Comparison of ENCODE assay signal across 29 cellular contexts in genomic region chr11:131978351-131978750, GRCh38.
DNase-seq lines count a peak whose midpoint lies in the region; ATAC-seq, FAIRE-seq and TF ChIP-seq lines count a peak whose summit lies in the region.
"Had no signal": no experiment of that assay in that cellular context is flagged by ENCODE, and none has a peak within 500 bp of the region (broad histone marks: within the 10 kb centered on the region; RNA-seq: fewer than 3 reads in every experiment).

No MANE protein-coding gene starts in this region.

- no peaks in the 10 kb centered on the region for H3K36me3 ChIP-seq in neural progenitor cell
- H3K36me3 ChIP-seq: upper lobe of right lung had no signal

- H3K4me1 ChIP-seq in foreskin keratinocyte (peaks cover 25% of the 10 kb centered on the region), neural progenitor cell (peaks cover 63% of the 10 kb centered on the region)
- H3K4me1 ChIP-seq: Caco-2, upper lobe of right lung had no signal

- no peaks in the 10 kb centered on the region for H3K36me3 Mint-ChIP-seq in neural progenitor cell
- H3K36me3 Mint-ChIP-seq: activated naive CD8-positive, alpha-beta T cell; naive thymus-derived CD8-positive, alpha-beta T cell had no signal

- H3K9ac ChIP-seq in neural progenitor cell: no peak overlapping the region

- no peak overlapping the region for H2AFZ ChIP-seq in neural progenitor cell (replicated peaks)

- no peaks in the 10 kb centered on the region for H3K79me2 ChIP-seq in neural progenitor cell (ENCODE audit: low read depth)

- FAIRE-seq in RCC 7860 (lab: Jason Lieb, UNC): no peak
- FAIRE-seq: endothelial cell of umbilical vein had no signal

- peak overlapping the region; percentile 35 for H3K4me2 ChIP-seq in neural progenitor cell

- DNase-seq in ELR (ENCODE audit: low read depth) (peak; percentile 81), RCC 7860 (ENCODE audit: low spot score) (peak; percentile 40), foreskin keratinocyte (peak; percentile 17 to 55), neural progenitor cell (ENCODE audit: low spot score) (no peak), DMS53 (lab: John Stamatoyannopoulos, UW) (no peak)
- DNase-seq: activated CD4-positive, alpha-beta T cell treated with anti-CD3 and anti-CD28 coated beads, Interleukin-2, amount 50 U/mL, for 48 hours; activated CD8-positive, alpha-beta memory T cell treated with anti-CD3 and anti-CD28 coated beads, Interleukin-2, amount 50 U/mL, for 4 hours; aorta; C1 segment of cervical spinal cord; Caco-2; GOT3; head of caudate nucleus; naive thymus-derived CD8-positive, alpha-beta T cell; NCI-H1105; NCI-H1930; NCI-H2227 treated with DMSO at 0.1 percent for 48 hours; NCI-H82; retina; Right ventricle myocardium superior; substantia nigra; upper lobe of right lung had no signal

- H3F3A ChIP-seq in neural progenitor cell (ENCODE audit: low read depth): peaks cover 46% of the 10 kb centered on the region

- no peak overlapping the region for H3K4me3 Mint-ChIP-seq in neural progenitor cell
- H3K4me3 Mint-ChIP-seq: activated naive CD8-positive, alpha-beta T cell; central memory CD8-positive, alpha-beta T cell; naive thymus-derived CD8-positive, alpha-beta T cell had no signal

- no peak overlapping the region for H3K27ac ChIP-seq in foreskin keratinocyte
- H3K27ac ChIP-seq in neural progenitor cell: no peak overlapping the region
- H3K27ac ChIP-seq: upper lobe of right lung had no signal

- H3K9me3 ChIP-seq in neural progenitor cell (ENCODE audit: low read depth): no peaks in the 10 kb centered on the region
- H3K9me3 ChIP-seq: Caco-2, upper lobe of right lung had no signal

- no peaks in the 10 kb centered on the region for H3K9me3 Mint-ChIP-seq in neural progenitor cell
- H3K9me3 Mint-ChIP-seq: activated T-helper 2 cell treated with anti-CD3 and anti-CD28 coated beads, Interferon-gamma antibody, Interleukin-2, Interleukin-4, amounts not matched to agents 10 μg/mL and 5 μg/mL and 100 μg/mL, durations not matched to agents 14 hours and 24 hours and 36 hours had no signal

- H3K27me3 ChIP-seq in foreskin keratinocyte (no peaks in the 10 kb centered on the region), neural progenitor cell (no peaks in the 10 kb centered on the region)
- H3K27me3 ChIP-seq: upper lobe of right lung had no signal

- H3K27me3 Mint-ChIP-seq in neural progenitor cell (ENCODE audit: insufficient read depth, low read depth): no peaks in the 10 kb centered on the region
- H3K27me3 Mint-ChIP-seq: central memory CD8-positive, alpha-beta T cell had no signal

- H3K4me3 ChIP-seq in neural progenitor cell: no peak overlapping the region
- H3K4me3 ChIP-seq: upper lobe of right lung had no signal

- ATAC-seq in foreskin keratinocyte (peak; percentile 30), GM21528 (IDR thresholded peaks at IDR 0.05; ENCODE audit: low FRiP score, unreplicated experiment) (no peak), GM18502 (IDR thresholded peaks at IDR 0.05; ENCODE audit: poor library complexity, unreplicated experiment) (no peak), HG03095 (IDR thresholded peaks at IDR 0.05; ENCODE audit: unreplicated experiment) (no peak)
- ATAC-seq: left lobe of liver; naive thymus-derived CD8-positive, alpha-beta T cell; upper lobe of right lung had no signal

- no peak overlapping the region for H3K27ac Mint-ChIP-seq in neural progenitor cell
- H3K27ac Mint-ChIP-seq: activated naive CD8-positive, alpha-beta T cell; activated T-helper 2 cell treated with anti-CD3 and anti-CD28 coated beads, Interferon-gamma antibody, Interleukin-2, Interleukin-4, amounts not matched to agents 10 μg/mL and 5 μg/mL and 100 μg/mL, durations not matched to agents 14 hours and 24 hours and 36 hours; naive thymus-derived CD8-positive, alpha-beta T cell had no signal

- H4K20me1 ChIP-seq in neural progenitor cell (ENCODE audit: low read depth): no peaks in the 10 kb centered on the region

- TF ChIP-seq CTCF in foreskin keratinocyte (conservative IDR thresholded peaks at IDR 0.05) (no peak), neural progenitor cell (IDR thresholded peaks at IDR 0.05) (no peak)

- peaks cover 31% of the 10 kb centered on the region for H3K4me1 Mint-ChIP-seq in neural progenitor cell
- H3K4me1 Mint-ChIP-seq: central memory CD8-positive, alpha-beta T cell; naive thymus-derived CD8-positive, alpha-beta T cell had no signal

Comparison
In these comparisons a context has a peak if more than half of its experiments do, and no peak if none do; other contexts are left out.
1. DNase-seq: peak in ELR (single experiment), RCC 7860 (single experiment) and foreskin keratinocyte (2 of 2); none in neural progenitor cell (single experiment) and DMS53 (single experiment).